1 cellular context compared by ENCODE assay signal in the genomic region with DNA sequence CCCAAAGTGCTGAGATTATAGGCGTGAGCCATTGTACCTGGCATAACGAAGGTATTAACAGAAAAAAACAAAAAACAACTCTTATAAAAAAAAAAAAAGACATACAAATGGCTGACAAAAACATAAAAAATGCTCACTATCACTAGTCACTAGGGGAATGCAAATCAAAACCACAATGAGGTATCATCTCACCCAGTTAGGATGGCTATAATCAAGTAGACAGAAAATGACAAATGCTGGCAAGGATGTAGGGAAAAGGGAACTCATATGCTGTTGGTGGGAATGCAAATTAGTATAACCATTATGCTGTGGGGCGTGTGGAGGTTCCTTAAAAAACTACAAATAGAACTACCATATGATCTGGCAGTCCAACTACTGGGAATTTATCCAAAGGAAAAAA.
TF ChIP-seq lines count a peak whose summit lies in the region.

No MANE protein-coding gene starts in this region.

TF ChIP-seq in GM12878, 131 proteins besides CTCF, POLR2A, EP300 and RAD21:
- TF ChIP-seq LARP7 (IDR thresholded peaks at IDR 0.05) (no peak), ZNF384 (IDR thresholded peaks at IDR 0.05; ENCODE audit: borderline replicate concordance, low read depth, low read length) (0 out of 2 replicates have a peak, but pooled peaks have one; percentile 18)
